1 cellular context compared by ENCODE assay signal in the genomic region with DNA sequence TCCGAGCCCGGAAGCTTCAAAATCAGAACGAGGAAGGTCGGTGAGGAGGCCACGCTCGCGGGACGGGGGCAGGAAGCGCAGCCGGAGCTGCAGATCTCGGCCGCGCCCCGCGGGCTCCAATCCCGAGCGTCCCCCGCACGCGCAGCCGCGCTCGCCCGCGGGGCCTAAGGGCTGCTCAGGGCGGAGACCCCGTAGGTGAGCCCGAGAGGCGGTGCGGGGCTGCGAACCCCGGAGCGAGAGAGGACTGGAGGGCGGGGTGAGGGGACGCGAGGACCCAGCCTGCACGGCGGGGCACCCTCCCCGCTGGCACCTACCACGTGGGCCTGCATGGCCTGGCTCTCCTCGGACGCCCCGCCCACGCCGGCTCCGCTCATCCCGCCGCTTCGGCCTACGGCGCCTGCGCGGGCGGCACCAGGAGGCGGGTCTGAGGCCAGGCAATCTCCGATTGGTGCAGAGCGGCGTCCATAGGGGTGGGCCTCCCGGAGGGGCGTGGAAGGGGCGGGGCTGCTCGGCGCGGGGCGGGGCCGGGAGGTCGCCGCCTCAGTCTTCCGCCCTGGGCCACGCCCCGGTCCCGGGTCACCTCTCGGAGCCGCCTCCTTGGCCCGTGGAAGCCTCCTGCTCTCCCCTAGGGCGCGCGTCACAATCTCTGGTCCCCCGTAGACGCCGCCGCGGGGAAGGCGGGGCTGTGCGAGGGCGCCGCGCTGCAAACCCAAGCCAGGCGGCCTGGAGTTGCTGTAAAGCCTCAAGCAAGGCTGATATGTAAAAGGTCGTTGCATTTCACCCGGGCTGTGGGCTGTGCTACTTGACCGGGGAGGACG.
A peak's percentile ranks its signal among the peaks of the same experiment; 100 is the strongest.
TF ChIP-seq lines count a peak whose summit lies in the region.

No MANE protein-coding gene starts in this region.

TF ChIP-seq in K562, 482 proteins besides CTCF, POLR2A, EP300 and RAD21 (continued from another document and continues in another):
- TF ChIP-seq, protein P1, sequence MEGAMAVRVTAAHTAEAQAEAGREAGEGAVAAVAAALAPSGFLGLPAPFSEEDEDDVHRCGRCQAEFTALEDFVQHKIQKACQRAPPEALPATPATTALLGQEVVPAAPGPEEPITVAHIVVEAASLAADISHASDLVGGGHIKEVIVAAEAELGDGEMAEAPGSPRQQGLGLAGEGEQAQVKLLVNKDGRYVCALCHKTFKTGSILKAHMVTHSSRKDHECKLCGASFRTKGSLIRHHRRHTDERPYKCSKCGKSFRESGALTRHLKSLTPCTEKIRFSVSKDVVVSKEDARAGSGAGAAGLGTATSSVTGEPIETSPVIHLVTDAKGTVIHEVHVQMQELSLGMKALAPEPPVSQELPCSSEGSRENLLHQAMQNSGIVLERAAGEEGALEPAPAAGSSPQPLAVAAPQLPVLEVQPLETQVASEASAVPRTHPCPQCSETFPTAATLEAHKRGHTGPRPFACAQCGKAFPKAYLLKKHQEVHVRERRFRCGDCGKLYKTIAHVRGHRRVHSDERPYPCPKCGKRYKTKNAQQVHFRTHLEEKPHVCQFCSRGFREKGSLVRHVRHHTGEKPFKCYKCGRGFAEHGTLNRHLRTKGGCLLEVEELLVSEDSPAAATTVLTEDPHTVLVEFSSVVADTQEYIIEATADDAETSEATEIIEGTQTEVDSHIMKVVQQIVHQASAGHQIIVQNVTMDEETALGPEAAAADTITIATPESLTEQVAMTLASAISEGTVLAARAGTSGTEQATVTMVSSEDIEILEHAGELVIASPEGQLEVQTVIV (CRISPR knock-in tag; IDR thresholded peaks at IDR 0.05; ENCODE audit: borderline replicate concordance), result no peak
- TF ChIP-seq ZNF165 (CRISPR knock-in tag; IDR thresholded peaks at IDR 0.05; ENCODE audit: borderline replicate concordance) (no peak), SMAD3 (CRISPR knock-in tag; conservative IDR thresholded peaks at IDR 0.05) (no peak), MCM2 (IDR thresholded peaks at IDR 0.05; ENCODE audit: low read depth) (no peak), KLF16 (IDR thresholded peaks at IDR 0.05) (no peak), PYGO2 (tag; IDR thresholded peaks at IDR 0.05) (no peak), TRIM28 (IDR thresholded peaks at IDR 0.05) (no peak), JUND (IDR thresholded peaks at IDR 0.05; ENCODE audit: borderline replicate concordance, low read depth, low read length) (0 out of 2 replicates have a peak, but pooled peaks have one; percentile 7), JUND (tag; IDR thresholded peaks at IDR 0.05; ENCODE audit: borderline replicate concordance, low read depth, low read length) (no peak; the same call in 2 of the 3 replicates), STAG1 (CRISPR knock-in tag; IDR thresholded peaks at IDR 0.05; ENCODE audit: borderline replicate concordance) (no peak), ZNF282 (CRISPR knock-in tag; IDR thresholded peaks at IDR 0.05) (no peak), KLF1 (tag; IDR thresholded peaks at IDR 0.05) (peak; percentile 70; the same call in 1 of the 2 replicates), CHCHD3 (CRISPR knock-in tag; IDR thresholded peaks at IDR 0.05) (no peak), DNMT1 (IDR thresholded peaks at IDR 0.05) (no peak), NBN (IDR thresholded peaks at IDR 0.05; ENCODE audit: low read depth) (no peak), SIN3A (IDR thresholded peaks at IDR 0.05; ENCODE audit: borderline replicate concordance in 2 of 2, control insufficient read depth in 1 of 2, low read depth in 2 of 2, low read length in 2 of 2) (peak in 1 of 2 experiments; percentile 68; a peak in 1 of 4 replicates), JUNB (CRISPR knock-in tag; conservative IDR thresholded peaks at IDR 0.05) (no peak), CBX3 (IDR thresholded peaks at IDR 0.05; ENCODE audit: borderline replicate concordance in 1 of 2, low read length in 2 of 2) (no peak; a peak in 1 of 3 replicates), FOS (IDR thresholded peaks at IDR 0.05; ENCODE audit: extremely low read depth, insufficient read length) (peak; percentile 14), TSC22D4 (tag; IDR thresholded peaks at IDR 0.05) (no peak), NR3C1 (CRISPR knock-in tag; IDR thresholded peaks at IDR 0.05) (no peak), ZNF184 (CRISPR knock-in tag; IDR thresholded peaks at IDR 0.05) (no peak), CXXC5 (CRISPR knock-in tag; IDR thresholded peaks at IDR 0.05) (peak; percentile 68), SIN3B (IDR thresholded peaks at IDR 0.05; ENCODE audit: low read depth) (0 out of 2 replicates have a peak, but pooled peaks have one; percentile 22), ZNF57 (CRISPR knock-in tag; IDR thresholded peaks at IDR 0.05) (no peak)
- TF ChIP-seq, protein P2, sequence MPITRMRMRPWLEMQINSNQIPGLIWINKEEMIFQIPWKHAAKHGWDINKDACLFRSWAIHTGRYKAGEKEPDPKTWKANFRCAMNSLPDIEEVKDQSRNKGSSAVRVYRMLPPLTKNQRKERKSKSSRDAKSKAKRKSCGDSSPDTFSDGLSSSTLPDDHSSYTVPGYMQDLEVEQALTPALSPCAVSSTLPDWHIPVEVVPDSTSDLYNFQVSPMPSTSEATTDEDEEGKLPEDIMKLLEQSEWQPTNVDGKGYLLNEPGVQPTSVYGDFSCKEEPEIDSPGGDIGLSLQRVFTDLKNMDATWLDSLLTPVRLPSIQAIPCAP (CRISPR knock-in tag; IDR thresholded peaks at IDR 0.05; ENCODE audit: borderline replicate concordance), result no peak
- TF ChIP-seq, protein P3, sequence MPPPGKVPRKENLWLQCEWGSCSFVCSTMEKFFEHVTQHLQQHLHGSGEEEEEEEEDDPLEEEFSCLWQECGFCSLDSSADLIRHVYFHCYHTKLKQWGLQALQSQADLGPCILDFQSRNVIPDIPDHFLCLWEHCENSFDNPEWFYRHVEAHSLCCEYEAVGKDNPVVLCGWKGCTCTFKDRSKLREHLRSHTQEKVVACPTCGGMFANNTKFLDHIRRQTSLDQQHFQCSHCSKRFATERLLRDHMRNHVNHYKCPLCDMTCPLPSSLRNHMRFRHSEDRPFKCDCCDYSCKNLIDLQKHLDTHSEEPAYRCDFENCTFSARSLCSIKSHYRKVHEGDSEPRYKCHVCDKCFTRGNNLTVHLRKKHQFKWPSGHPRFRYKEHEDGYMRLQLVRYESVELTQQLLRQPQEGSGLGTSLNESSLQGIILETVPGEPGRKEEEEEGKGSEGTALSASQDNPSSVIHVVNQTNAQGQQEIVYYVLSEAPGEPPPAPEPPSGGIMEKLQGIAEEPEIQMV (tag; conservative IDR thresholded peaks at IDR 0.05; ENCODE audit: low read depth), result no peak
- TF ChIP-seq, protein P4, sequence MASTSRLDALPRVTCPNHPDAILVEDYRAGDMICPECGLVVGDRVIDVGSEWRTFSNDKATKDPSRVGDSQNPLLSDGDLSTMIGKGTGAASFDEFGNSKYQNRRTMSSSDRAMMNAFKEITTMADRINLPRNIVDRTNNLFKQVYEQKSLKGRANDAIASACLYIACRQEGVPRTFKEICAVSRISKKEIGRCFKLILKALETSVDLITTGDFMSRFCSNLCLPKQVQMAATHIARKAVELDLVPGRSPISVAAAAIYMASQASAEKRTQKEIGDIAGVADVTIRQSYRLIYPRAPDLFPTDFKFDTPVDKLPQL (IDR thresholded peaks at IDR 0.05; ENCODE audit: extremely low read depth, insufficient read length), result no peak
- TF ChIP-seq, protein P5, sequence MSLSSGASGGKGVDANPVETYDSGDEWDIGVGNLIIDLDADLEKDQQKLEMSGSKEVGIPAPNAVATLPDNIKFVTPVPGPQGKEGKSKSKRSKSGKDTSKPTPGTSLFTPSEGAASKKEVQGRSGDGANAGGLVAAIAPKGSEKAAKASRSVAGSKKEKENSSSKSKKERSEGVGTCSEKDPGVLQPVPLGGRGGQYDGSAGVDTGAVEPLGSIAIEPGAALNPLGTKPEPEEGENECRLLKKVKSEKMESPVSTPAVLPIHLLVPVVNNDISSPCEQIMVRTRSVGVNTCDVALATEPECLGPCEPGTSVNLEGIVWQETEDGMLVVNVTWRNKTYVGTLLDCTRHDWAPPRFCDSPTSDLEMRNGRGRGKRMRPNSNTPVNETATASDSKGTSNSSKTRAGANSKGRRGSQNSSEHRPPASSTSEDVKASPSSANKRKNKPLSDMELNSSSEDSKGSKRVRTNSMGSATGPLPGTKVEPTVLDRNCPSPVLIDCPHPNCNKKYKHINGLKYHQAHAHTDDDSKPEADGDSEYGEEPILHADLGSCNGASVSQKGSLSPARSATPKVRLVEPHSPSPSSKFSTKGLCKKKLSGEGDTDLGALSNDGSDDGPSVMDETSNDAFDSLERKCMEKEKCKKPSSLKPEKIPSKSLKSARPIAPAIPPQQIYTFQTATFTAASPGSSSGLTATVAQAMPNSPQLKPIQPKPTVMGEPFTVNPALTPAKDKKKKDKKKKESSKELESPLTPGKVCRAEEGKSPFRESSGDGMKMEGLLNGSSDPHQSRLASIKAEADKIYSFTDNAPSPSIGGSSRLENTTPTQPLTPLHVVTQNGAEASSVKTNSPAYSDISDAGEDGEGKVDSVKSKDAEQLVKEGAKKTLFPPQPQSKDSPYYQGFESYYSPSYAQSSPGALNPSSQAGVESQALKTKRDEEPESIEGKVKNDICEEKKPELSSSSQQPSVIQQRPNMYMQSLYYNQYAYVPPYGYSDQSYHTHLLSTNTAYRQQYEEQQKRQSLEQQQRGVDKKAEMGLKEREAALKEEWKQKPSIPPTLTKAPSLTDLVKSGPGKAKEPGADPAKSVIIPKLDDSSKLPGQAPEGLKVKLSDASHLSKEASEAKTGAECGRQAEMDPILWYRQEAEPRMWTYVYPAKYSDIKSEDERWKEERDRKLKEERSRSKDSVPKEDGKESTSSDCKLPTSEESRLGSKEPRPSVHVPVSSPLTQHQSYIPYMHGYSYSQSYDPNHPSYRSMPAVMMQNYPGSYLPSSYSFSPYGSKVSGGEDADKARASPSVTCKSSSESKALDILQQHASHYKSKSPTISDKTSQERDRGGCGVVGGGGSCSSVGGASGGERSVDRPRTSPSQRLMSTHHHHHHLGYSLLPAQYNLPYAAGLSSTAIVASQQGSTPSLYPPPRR (CRISPR knock-in tag; IDR thresholded peaks at IDR 0.05; ENCODE audit: borderline replicate concordance), result no peak
- TF ChIP-seq, protein P6, sequence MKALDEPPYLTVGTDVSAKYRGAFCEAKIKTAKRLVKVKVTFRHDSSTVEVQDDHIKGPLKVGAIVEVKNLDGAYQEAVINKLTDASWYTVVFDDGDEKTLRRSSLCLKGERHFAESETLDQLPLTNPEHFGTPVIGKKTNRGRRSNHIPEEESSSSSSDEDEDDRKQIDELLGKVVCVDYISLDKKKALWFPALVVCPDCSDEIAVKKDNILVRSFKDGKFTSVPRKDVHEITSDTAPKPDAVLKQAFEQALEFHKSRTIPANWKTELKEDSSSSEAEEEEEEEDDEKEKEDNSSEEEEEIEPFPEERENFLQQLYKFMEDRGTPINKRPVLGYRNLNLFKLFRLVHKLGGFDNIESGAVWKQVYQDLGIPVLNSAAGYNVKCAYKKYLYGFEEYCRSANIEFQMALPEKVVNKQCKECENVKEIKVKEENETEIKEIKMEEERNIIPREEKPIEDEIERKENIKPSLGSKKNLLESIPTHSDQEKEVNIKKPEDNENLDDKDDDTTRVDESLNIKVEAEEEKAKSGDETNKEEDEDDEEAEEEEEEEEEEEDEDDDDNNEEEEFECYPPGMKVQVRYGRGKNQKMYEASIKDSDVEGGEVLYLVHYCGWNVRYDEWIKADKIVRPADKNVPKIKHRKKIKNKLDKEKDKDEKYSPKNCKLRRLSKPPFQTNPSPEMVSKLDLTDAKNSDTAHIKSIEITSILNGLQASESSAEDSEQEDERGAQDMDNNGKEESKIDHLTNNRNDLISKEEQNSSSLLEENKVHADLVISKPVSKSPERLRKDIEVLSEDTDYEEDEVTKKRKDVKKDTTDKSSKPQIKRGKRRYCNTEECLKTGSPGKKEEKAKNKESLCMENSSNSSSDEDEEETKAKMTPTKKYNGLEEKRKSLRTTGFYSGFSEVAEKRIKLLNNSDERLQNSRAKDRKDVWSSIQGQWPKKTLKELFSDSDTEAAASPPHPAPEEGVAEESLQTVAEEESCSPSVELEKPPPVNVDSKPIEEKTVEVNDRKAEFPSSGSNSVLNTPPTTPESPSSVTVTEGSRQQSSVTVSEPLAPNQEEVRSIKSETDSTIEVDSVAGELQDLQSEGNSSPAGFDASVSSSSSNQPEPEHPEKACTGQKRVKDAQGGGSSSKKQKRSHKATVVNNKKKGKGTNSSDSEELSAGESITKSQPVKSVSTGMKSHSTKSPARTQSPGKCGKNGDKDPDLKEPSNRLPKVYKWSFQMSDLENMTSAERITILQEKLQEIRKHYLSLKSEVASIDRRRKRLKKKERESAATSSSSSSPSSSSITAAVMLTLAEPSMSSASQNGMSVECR (CRISPR knock-in tag; IDR thresholded peaks at IDR 0.05), result peak; percentile 98
- TF ChIP-seq, protein P7, sequence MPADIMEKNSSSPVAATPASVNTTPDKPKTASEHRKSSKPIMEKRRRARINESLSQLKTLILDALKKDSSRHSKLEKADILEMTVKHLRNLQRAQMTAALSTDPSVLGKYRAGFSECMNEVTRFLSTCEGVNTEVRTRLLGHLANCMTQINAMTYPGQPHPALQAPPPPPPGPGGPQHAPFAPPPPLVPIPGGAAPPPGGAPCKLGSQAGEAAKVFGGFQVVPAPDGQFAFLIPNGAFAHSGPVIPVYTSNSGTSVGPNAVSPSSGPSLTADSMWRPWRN (IDR thresholded peaks at IDR 0.05; ENCODE audit: low read depth), result no peak
- TF ChIP-seq, protein P8, sequence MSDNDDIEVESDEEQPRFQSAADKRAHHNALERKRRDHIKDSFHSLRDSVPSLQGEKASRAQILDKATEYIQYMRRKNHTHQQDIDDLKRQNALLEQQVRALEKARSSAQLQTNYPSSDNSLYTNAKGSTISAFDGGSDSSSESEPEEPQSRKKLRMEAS (CRISPR knock-in tag; IDR thresholded peaks at IDR 0.05), result peak; percentile 97
- TF ChIP-seq, protein P9, sequence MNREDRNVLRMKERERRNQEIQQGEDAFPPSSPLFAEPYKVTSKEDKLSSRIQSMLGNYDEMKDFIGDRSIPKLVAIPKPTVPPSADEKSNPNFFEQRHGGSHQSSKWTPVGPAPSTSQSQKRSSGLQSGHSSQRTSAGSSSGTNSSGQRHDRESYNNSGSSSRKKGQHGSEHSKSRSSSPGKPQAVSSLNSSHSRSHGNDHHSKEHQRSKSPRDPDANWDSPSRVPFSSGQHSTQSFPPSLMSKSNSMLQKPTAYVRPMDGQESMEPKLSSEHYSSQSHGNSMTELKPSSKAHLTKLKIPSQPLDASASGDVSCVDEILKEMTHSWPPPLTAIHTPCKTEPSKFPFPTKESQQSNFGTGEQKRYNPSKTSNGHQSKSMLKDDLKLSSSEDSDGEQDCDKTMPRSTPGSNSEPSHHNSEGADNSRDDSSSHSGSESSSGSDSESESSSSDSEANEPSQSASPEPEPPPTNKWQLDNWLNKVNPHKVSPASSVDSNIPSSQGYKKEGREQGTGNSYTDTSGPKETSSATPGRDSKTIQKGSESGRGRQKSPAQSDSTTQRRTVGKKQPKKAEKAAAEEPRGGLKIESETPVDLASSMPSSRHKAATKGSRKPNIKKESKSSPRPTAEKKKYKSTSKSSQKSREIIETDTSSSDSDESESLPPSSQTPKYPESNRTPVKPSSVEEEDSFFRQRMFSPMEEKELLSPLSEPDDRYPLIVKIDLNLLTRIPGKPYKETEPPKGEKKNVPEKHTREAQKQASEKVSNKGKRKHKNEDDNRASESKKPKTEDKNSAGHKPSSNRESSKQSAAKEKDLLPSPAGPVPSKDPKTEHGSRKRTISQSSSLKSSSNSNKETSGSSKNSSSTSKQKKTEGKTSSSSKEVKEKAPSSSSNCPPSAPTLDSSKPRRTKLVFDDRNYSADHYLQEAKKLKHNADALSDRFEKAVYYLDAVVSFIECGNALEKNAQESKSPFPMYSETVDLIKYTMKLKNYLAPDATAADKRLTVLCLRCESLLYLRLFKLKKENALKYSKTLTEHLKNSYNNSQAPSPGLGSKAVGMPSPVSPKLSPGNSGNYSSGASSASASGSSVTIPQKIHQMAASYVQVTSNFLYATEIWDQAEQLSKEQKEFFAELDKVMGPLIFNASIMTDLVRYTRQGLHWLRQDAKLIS (CRISPR knock-in tag; IDR thresholded peaks at IDR 0.05), result no peak
- TF ChIP-seq, protein P10, sequence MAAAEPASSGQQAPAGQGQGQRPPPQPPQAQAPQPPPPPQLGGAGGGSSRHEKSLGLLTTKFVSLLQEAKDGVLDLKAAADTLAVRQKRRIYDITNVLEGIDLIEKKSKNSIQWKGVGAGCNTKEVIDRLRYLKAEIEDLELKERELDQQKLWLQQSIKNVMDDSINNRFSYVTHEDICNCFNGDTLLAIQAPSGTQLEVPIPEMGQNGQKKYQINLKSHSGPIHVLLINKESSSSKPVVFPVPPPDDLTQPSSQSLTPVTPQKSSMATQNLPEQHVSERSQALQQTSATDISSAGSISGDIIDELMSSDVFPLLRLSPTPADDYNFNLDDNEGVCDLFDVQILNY (CRISPR knock-in tag; IDR thresholded peaks at IDR 0.05), result no peak
